In the genomic region with DNA sequence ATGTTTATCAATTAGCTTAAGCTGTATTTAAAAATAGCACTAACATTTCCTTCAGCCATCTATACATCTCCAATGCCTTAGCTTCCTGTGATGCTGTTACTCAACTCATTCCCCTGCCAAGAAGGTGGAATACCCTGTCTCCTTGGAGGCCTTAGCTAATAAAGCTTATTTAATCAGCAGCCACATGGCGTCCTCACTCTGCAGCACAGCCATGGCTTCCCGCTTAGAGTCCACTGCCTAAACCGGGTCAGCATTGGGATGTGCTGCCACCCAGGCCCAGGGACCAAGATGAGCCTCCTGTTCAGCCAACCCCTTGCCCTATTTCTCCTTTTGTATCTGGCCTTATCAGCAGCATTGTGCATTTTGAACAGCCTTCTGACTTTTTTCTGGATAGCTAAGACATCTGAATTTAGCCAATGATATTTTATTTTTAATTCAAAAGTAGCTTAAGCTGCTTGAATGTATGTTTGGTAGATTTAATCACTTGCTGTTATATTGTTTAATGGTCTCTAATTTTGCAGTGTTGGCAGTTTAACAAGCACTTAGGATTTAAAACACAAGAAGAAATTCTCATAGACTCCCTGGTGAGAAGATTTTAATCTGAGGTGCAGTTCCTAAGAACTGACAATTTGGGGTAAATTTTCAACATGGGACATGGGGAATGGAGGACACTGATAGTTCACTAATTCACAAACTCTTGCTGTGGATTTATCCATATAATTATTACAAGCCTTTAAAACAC, we compare ENCODE assay signal across 9 cellular contexts.
A peak's percentile ranks its signal among the peaks of the same experiment; 100 is the strongest.
DNase-seq lines count a peak whose midpoint lies in the region; ATAC-seq and TF ChIP-seq lines count a peak whose summit lies in the region.
"Had no signal": no experiment of that assay in that cellular context is flagged by ENCODE, and none has a peak within 500 bp of the region (broad histone marks: within the 10 kb centered on the region; RNA-seq: fewer than 3 reads in every experiment).

No MANE protein-coding gene starts in this region.

- H3K4me1 Mint-ChIP-seq in mesothelial cell of epicardium = peaks cover 57% of the 10 kb centered on the region

- no peaks in the 10 kb centered on the region for H3K79me2 ChIP-seq in ACC112 (ENCODE audit: control insufficient read depth, insufficient read depth, low read length, unreplicated experiment)

- H3K27me3 Mint-ChIP-seq in mesothelial cell of epicardium (ENCODE audit: low read depth) = no peaks in the 10 kb centered on the region

- POLR2A ChIA-PET in GM10248 (lab: Yijun Ruan, JAX) = no interaction called here

- ATAC-seq in GM18907 (IDR thresholded peaks at IDR 0.05; ENCODE audit: unreplicated experiment) = no peak

- no peaks in the 10 kb centered on the region for H3K36me3 ChIP-seq in ACC112 (ENCODE audit: insufficient read depth, low read length)

- H3K36me3 Mint-ChIP-seq in mesothelial cell of epicardium = no peaks in the 10 kb centered on the region

- H2AFZ ChIP-seq in ACC112 (ENCODE audit: low read length, unreplicated experiment) = peak overlapping the region; percentile 50

- no peaks in the 10 kb centered on the region for H3K27me3 ChIP-seq in ACC112 (ENCODE audit: insufficient read depth, low read length)
- no peaks in the 10 kb centered on the region for H3K27me3 ChIP-seq in dorsolateral prefrontal cortex

- peak overlapping the region; percentile 92 for H3K27ac ChIP-seq in ACC112 (ENCODE audit: low read depth, low read length)
- peak overlapping the region in 51 of 59 donors; percentile 7 to 87 (median 56) for H3K27ac ChIP-seq in dorsolateral prefrontal cortex

- intact Hi-C loops in dorsolateral prefrontal cortex (cut with DNase I) = loop anchor here (5.0 to 10.0 kb wide), 8 partner anchors 58 to 740 kb away; a partner anchor contains a TSS

- H3K4me3 Mint-ChIP-seq in mesothelial cell of epicardium = no peak overlapping the region

- peak overlapping the region; percentile 54 for H3K27ac Mint-ChIP-seq in mesothelial cell of epicardium

- DNase-seq in LHCN-M2 (ENCODE audit: low read depth) = peak; percentile 31
- peak in 4 of 10 donors; percentile 20 to 44 (median 38) for DNase-seq in dorsolateral prefrontal cortex
- DNase-seq in mesothelial cell of epicardium (ENCODE audit: low spot score in 2 of 2, unreplicated experiment in 2 of 2) = no peak
- DNase-seq in RKO (ENCODE audit: low spot score) = no peak
- no peak for DNase-seq in COR-L47 (lab: John Stamatoyannopoulos, UW)
- no peak for DNase-seq in GM10248 (ENCODE audit: extremely low spot score)
- DNase-seq: activated CD4-positive, CD25-positive, alpha-beta regulatory T cell treated with anti-CD3 and anti-CD28 coated beads, Interleukin-2, amount 50 U/mL, for 72 hours had no signal

- CTCF ChIA-PET in GM10248 (lab: Yijun Ruan, JAX) = interaction anchor here (0.6 to 3.5 kb wide), 48 partner anchors 8 to 866 kb away, joined by 3 to 24 read pairs (median 4); a partner anchor contains a TSS

- TF ChIP-seq CTCF in dorsolateral prefrontal cortex (IDR thresholded peaks at IDR 0.05 in 54 of 56, conservative IDR thresholded peaks at IDR 0.05 in 2 of 56; ENCODE audit: low read depth in 1 of 56, partially characterized antibody in 56 of 56) (peak in 2 of 56 donors; percentile 5 to 10), mesothelial cell of epicardium (IDR thresholded peaks at IDR 0.05; ENCODE audit: unreplicated experiment) (no peak), GM10248 (IDR thresholded peaks at IDR 0.05; ENCODE audit: control extremely low read depth, extremely low read depth, low read depth, missing control alignments) (no peak)

- peaks cover 42% of the 10 kb centered on the region for H3K4me1 ChIP-seq in ACC112 (ENCODE audit: control insufficient read depth, insufficient read depth, low read length, unreplicated experiment)

- no peaks in the 10 kb centered on the region for H3K9me3 Mint-ChIP-seq in mesothelial cell of epicardium

- H3K4me3 ChIP-seq in ACC112 (ENCODE audit: low read depth, low read length) (peak overlapping the region; percentile 6; the same call in 1 of the 2 replicates), dorsolateral prefrontal cortex (no peak overlapping the region)
